In the genomic region with DNA sequence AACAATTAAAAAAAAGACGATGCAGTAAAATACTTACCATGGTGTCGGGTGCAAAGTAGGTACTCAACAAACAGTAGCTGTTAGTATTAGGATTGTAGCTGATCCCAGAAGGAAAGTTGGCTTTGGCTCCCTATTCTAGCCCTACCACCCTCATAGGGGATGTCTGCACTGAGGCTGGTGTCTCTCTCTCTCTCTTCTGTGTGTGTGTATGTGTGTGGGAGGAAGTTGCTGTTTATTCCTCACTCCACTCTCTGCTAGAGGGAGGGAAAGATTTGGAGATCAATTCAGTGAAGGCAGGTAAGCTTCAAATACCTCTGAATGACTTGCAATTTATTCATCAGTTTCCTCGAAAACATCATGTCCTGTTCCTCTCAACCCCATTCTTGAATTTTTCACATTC, we compare ENCODE assay signal across 16 cellular contexts.
A peak's percentile ranks its signal among the peaks of the same experiment; 100 is the strongest.
DNase-seq lines count a peak whose midpoint lies in the region; ATAC-seq, FAIRE-seq and TF ChIP-seq lines count a peak whose summit lies in the region.
"Had no signal": no experiment of that assay in that cellular context is flagged by ENCODE, and none has a peak within 500 bp of the region (broad histone marks: within the 10 kb centered on the region; RNA-seq: fewer than 3 reads in every experiment).

No MANE protein-coding gene starts in this region.

- H3K4me2 ChIP-seq in K562 (ENCODE audit: insufficient read depth, low read length) = no peak overlapping the region

- peaks cover 6% of the 10 kb centered on the region; the same call in 1 of the 2 replicates for H4K20me1 ChIP-seq in K562 (replicated peaks; ENCODE audit: control insufficient read depth, insufficient read depth, low read length)

- TF ChIP-seq CTCF in HEK293 (tag by site-specific recombination; IDR thresholded peaks at IDR 0.05) (no peak), K562 (IDR thresholded peaks at IDR 0.05 in 2 of 3, conservative IDR thresholded peaks at IDR 0.05 in 1 of 3; ENCODE audit: insufficient read depth in 2 of 3, low read depth in 1 of 3, low read length in 3 of 3) (no peak)

- H3K27ac ChIP-seq in HEK293 (ENCODE audit: extremely low read depth, low read depth, low read length) (no peak overlapping the region), K562 (ENCODE audit: extremely low read depth, low read depth, low read length) (no peak overlapping the region)
- H3K27ac ChIP-seq: GM23248 had no signal

- H3K4me1 ChIP-seq in HEK293 (ENCODE audit: control insufficient read depth, insufficient read depth, low read length) = no peaks in the 10 kb centered on the region
- H3K4me1 ChIP-seq in K562 (replicated peaks in 1 of 2; ENCODE audit: control insufficient read depth in 2 of 2, insufficient read depth in 2 of 2, low read length in 2 of 2) = peaks cover 0 to 4% of the 10 kb centered on the region in 2 experiments; a peak in 1 of 5 replicates
- H3K4me1 ChIP-seq: Caco-2 had no signal

- H3K36me3 ChIP-seq in HEK293 (ENCODE audit: control insufficient read depth in 2 of 2, insufficient read depth in 1 of 2, low read length in 2 of 2) = no peaks in the 10 kb centered on the region
- no peaks in the 10 kb centered on the region for H3K36me3 ChIP-seq in K562 (ENCODE audit: control insufficient read depth, insufficient read depth, low read length)
- H3K36me3 ChIP-seq: HAP-1 had no signal

- no peaks in the 10 kb centered on the region for H3K79me2 ChIP-seq in K562 (ENCODE audit: control insufficient read depth, insufficient read depth, low read length)

- TF ChIP-seq POLR2A in K562 (conservative IDR thresholded peaks at IDR 0.05) = no peak

- CTCF ChIA-PET in HEK293 (lab: Yijun Ruan, JAX) (no interaction called here), K562 (lab: Yijun Ruan, JAX; ENCODE audit: low intra/inter-chr PET ratio) (no interaction called here)

- DNase-seq in K562 (ENCODE audit: extremely low read depth in 1 of 4, low spot score in 3 of 4) (no peak), epidermal melanocyte (ENCODE audit: insufficient read length, low spot score) (peak; percentile 5), sciatic nerve (ENCODE audit: low spot score) (no peak)
- DNase-seq: C1 segment of cervical spinal cord; Caco-2; CD4-positive, CD25-positive, alpha-beta regulatory T cell; CD8-positive, alpha-beta T cell; DMS153; DND-41; GM23248 had no signal

- no peak for TF ChIP-seq RAD21 in K562 (CRISPR knock-in tag; conservative IDR thresholded peaks at IDR 0.05 in 1 of 2, IDR thresholded peaks at IDR 0.05 in 1 of 2)

- 0% methylated on average over 3 of the region's 3 CpGs for WGBS in K562 (ENCODE audit: insufficient coverage, low coverage, missing lambda C conversion rate)

- no peak overlapping the region for H2AFZ ChIP-seq in K562 (ENCODE audit: low read depth, low read length)
- H2AFZ ChIP-seq: GM23248 had no signal

- TF ChIP-seq EP300 in K562 (IDR thresholded peaks at IDR 0.05; ENCODE audit: low read length) = no peak

- no peak overlapping the region for H3K9ac ChIP-seq in K562 (ENCODE audit: insufficient read depth in 1 of 2, low read depth in 2 of 2, low read length in 2 of 2)
- H3K9ac ChIP-seq: GM23248 had no signal

- BruUV-seq in K562 (replicated peaks; lab: Mats Ljungman, UMichigan) = no TSS peak

- H3K9me3 ChIP-seq in HEK293 (ENCODE audit: control insufficient read depth, insufficient read depth, low read depth, low read length) (no peaks in the 10 kb centered on the region), K562 (replicated peaks; ENCODE audit: control insufficient read depth, insufficient read depth, low read depth, low read length) (no peaks in the 10 kb centered on the region)
- H3K9me3 ChIP-seq: Caco-2, HAP-1 had no signal

- intact Hi-C loops in K562 (cut with micrococcal nuclease) (loop anchor here (10.0 kb wide), 1 partner anchor 744 kb away; no protein-coding TSS in a partner anchor), sciatic nerve (cut with DNase I) (no loop called here)

- POLR2A ChIA-PET in HEK293 (lab: Yijun Ruan, JAX) = no interaction called here
- POLR2A ChIA-PET in K562 (lab: Yijun Ruan, JAX) = no interaction called here

- H3K9me1 ChIP-seq in K562 (ENCODE audit: control insufficient read depth, insufficient read depth, low read length) = no peaks in the 10 kb centered on the region

- H3K4me3 ChIP-seq in HEK293 (ENCODE audit: low read depth, low read length) = no peak overlapping the region
- H3K4me3 ChIP-seq in K562 = no peak overlapping the region
- H3K4me3 ChIP-seq: GM23248, HAP-1 had no signal

- peak; percentile 42 for FAIRE-seq in K562 (lab: Jason Lieb, UNC)
- FAIRE-seq: G401.6, GM12892 had no signal

- in situ Hi-C loops in K562 (cut with MboI) = no loop called here

- ATAC-seq in K562 (no peak), GM21825 (IDR thresholded peaks at IDR 0.05; ENCODE audit: unreplicated experiment) (no peak), sciatic nerve (no peak)
- no peak for ATAC-seq in activated CD4-positive, CD25-positive, alpha-beta regulatory T cell treated with anti-CD3 and anti-CD28 coated beads, Interleukin-2, amount 50 U/mL, for 24 hours
- ATAC-seq: CD8-positive, alpha-beta T cell had no signal

- H3K27me3 ChIP-seq in K562 (ENCODE audit: control insufficient read depth in 2 of 2, insufficient read depth in 2 of 2, low read length in 2 of 2) = peaks cover 22 to 53% of the 10 kb centered on the region in 2 experiments

TF ChIP-seq in HEK293, 187 proteins besides CTCF, POLR2A, EP300 and RAD21:
- TF ChIP-seq ZFHX2 (tag by site-specific recombination; conservative IDR thresholded peaks at IDR 0.05) (peak; percentile 59), ZNF148 (tag by site-specific recombination; IDR thresholded peaks at IDR 0.05; ENCODE audit: borderline replicate concordance) (no peak), ZNF629 (tag by site-specific recombination; IDR thresholded peaks at IDR 0.05) (no peak), EGR2 (tag by site-specific recombination; IDR thresholded peaks at IDR 0.05; ENCODE audit: low read depth) (peak; percentile 58; the same call in 1 of the 2 replicates)

TF ChIP-seq in K562, 482 proteins besides CTCF, POLR2A, EP300 and RAD21:
- TF ChIP-seq RBM14 (IDR thresholded peaks at IDR 0.05; ENCODE audit: borderline replicate concordance, insufficient read depth, low read depth, low read length) (no peak), CTBP1 (IDR thresholded peaks at IDR 0.05; ENCODE audit: borderline replicate concordance) (no peak), MAFG (tag; conservative IDR thresholded peaks at IDR 0.05) (peak; percentile 26; the same call in 1 of the 2 replicates), PTRF (tag; IDR thresholded peaks at IDR 0.05) (no peak), NKRF (IDR thresholded peaks at IDR 0.05; ENCODE audit: borderline replicate concordance) (no peak), XRCC3 (IDR thresholded peaks at IDR 0.05) (no peak)
- TF ChIP-seq, protein P1, sequence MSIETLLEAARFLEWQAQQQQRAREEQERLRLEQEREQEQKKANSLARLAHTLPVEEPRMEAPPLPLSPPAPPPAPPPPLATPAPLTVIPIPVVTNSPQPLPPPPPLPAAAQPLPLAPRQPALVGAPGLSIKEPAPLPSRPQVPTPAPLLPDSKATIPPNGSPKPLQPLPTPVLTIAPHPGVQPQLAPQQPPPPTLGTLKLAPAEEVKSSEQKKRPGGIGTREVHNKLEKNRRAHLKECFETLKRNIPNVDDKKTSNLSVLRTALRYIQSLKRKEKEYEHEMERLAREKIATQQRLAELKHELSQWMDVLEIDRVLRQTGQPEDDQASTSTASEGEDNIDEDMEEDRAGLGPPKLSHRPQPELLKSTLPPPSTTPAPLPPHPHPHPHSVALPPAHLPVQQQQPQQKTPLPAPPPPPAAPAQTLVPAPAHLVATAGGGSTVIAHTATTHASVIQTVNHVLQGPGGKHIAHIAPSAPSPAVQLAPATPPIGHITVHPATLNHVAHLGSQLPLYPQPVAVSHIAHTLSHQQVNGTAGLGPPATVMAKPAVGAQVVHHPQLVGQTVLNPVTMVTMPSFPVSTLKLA (conservative IDR thresholded peaks at IDR 0.05) = no peak
- TF ChIP-seq, protein P2, sequence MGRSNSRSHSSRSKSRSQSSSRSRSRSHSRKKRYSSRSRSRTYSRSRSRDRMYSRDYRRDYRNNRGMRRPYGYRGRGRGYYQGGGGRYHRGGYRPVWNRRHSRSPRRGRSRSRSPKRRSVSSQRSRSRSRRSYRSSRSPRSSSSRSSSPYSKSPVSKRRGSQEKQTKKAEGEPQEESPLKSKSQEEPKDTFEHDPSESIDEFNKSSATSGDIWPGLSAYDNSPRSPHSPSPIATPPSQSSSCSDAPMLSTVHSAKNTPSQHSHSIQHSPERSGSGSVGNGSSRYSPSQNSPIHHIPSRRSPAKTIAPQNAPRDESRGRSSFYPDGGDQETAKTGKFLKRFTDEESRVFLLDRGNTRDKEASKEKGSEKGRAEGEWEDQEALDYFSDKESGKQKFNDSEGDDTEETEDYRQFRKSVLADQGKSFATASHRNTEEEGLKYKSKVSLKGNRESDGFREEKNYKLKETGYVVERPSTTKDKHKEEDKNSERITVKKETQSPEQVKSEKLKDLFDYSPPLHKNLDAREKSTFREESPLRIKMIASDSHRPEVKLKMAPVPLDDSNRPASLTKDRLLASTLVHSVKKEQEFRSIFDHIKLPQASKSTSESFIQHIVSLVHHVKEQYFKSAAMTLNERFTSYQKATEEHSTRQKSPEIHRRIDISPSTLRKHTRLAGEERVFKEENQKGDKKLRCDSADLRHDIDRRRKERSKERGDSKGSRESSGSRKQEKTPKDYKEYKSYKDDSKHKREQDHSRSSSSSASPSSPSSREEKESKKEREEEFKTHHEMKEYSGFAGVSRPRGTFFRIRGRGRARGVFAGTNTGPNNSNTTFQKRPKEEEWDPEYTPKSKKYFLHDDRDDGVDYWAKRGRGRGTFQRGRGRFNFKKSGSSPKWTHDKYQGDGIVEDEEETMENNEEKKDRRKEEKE (IDR thresholded peaks at IDR 0.05; ENCODE audit: borderline replicate concordance in 1 of 2, control insufficient read depth in 1 of 2, low read depth in 2 of 2, low read length in 1 of 2) = no peak
